ENCODE assay signal across 8 cellular contexts in genomic region chr18:812673-813404, GRCh38. TPM values are rescaled to one million over a fixed set of nuclear protein-coding genes. Genes with fewer than 3 reads are reported as not detected.
DNase-seq lines count a peak whose midpoint lies in the region; ATAC-seq and TF ChIP-seq lines count a peak whose summit lies in the region.

No MANE protein-coding gene starts in this region.

- DNase-seq in NCI-H1436 (lab: John Stamatoyannopoulos, UW), result peak; percentile 48
- DNase-seq in NCI-H1436 treated with DMSO at 0.1 percent for 48 hours (lab: John Stamatoyannopoulos, UW), result no peak
- peak; percentile 12 for DNase-seq in NCI-H526 treated with DMSO at 0.1 percent for 48 hours (lab: John Stamatoyannopoulos, UW)
- peak; percentile 93 for DNase-seq in activated CD8-positive, alpha-beta T cell treated with anti-CD3 and anti-CD28 coated beads for 36 hours
- DNase-seq in effector memory CD8-positive, alpha-beta T cell, result peak; percentile 62 to 80 (median 67)
- peak; percentile 91 for DNase-seq in mesenteric fat pad (ENCODE audit: low spot score)
- DNase-seq in stimulated activated CD8-positive, alpha-beta memory T cell treated with anti-CD3 and anti-CD28 coated beads, Interleukin-15, amount 100 ng/mL, for 48 hours (ENCODE audit: low read depth in 2 of 2), result peak; percentile 58 to 65

- ATAC-seq in HG02885 (IDR thresholded peaks at IDR 0.05; ENCODE audit: poor library complexity, unreplicated experiment), result peak; percentile 33
- peak; percentile 66 for ATAC-seq in activated CD8-positive, alpha-beta T cell treated with anti-CD3 and anti-CD28 coated beads for 36 hours
- peak; percentile 69 for ATAC-seq in effector memory CD8-positive, alpha-beta T cell (replicated peaks)

- peaks cover 2% of the 10 kb centered on the region for H3K27me3 Mint-ChIP-seq in activated CD8-positive, alpha-beta T cell treated with anti-CD3 and anti-CD28 coated beads for 36 hours
- H3K27me3 Mint-ChIP-seq in effector memory CD8-positive, alpha-beta T cell, result no peaks in the 10 kb centered on the region

- peaks cover 23% of the 10 kb centered on the region for H3K36me3 Mint-ChIP-seq in activated CD8-positive, alpha-beta T cell treated with anti-CD3 and anti-CD28 coated beads for 36 hours (ENCODE audit: low read depth)
- H3K36me3 Mint-ChIP-seq in effector memory CD8-positive, alpha-beta T cell (ENCODE audit: insufficient read depth), result peaks cover 27% of the 10 kb centered on the region

- no peak for TF ChIP-seq CTCF in activated CD8-positive, alpha-beta T cell treated with anti-CD3 and anti-CD28 coated beads for 36 hours (IDR thresholded peaks at IDR 0.05)

- H3K4me1 Mint-ChIP-seq in activated CD8-positive, alpha-beta T cell treated with anti-CD3 and anti-CD28 coated beads for 36 hours (ENCODE audit: low read depth), result peaks cover 63% of the 10 kb centered on the region
- H3K4me1 Mint-ChIP-seq in effector memory CD8-positive, alpha-beta T cell (ENCODE audit: low read depth in 2 of 2), result peaks cover 34 to 64% of the 10 kb centered on the region in 2 donors

- POLR2A ChIA-PET in activated CD8-positive, alpha-beta T cell treated with anti-CD3 and anti-CD28 coated beads for 36 hours (lab: Charles Lee), result interaction anchor here (0.5 to 3.8 kb wide), 10 partner anchors 11 to 155 kb away, joined by 3 to 32 read pairs (median 5); partner anchors contain the start of genes ENOSF1 and TYMS

- H3K27ac Mint-ChIP-seq in activated CD8-positive, alpha-beta T cell treated with anti-CD3 and anti-CD28 coated beads for 36 hours, result peak overlapping the region; percentile 100
- H3K27ac Mint-ChIP-seq in effector memory CD8-positive, alpha-beta T cell, result peak overlapping the region; percentile 93 to 97

- CTCF ChIA-PET in activated CD8-positive, alpha-beta T cell treated with anti-CD3 and anti-CD28 coated beads for 36 hours (lab: Charles Lee), result interaction anchor here (0.7 to 7.1 kb wide), 8 partner anchors 13 to 103 kb away, joined by 3 to 98 read pairs (median 4); partner anchors contain the start of gene ENOSF1

- H3K4me3 Mint-ChIP-seq in activated CD8-positive, alpha-beta T cell treated with anti-CD3 and anti-CD28 coated beads for 36 hours, result peak overlapping the region; percentile 84
- peak overlapping the region; percentile 85 to 94 for H3K4me3 Mint-ChIP-seq in effector memory CD8-positive, alpha-beta T cell

- intact Hi-C loops in activated CD8-positive, alpha-beta T cell treated with anti-CD3 and anti-CD28 coated beads for 36 hours (cut with micrococcal nuclease), result loop anchor here (2.0 to 5.0 kb wide), 3 partner anchors 18 to 96 kb away; no protein-coding TSS in a partner anchor

- H3K9me3 Mint-ChIP-seq in activated CD8-positive, alpha-beta T cell treated with anti-CD3 and anti-CD28 coated beads for 36 hours, result no peaks in the 10 kb centered on the region
- H3K9me3 Mint-ChIP-seq in effector memory CD8-positive, alpha-beta T cell, result no peaks in the 10 kb centered on the region

RNA-seq across cellular contexts. Expression of gene YES1, which starts 0.8 kb away (rescaled TPM):
- 10 to 100 TPM; 38.8 to 40.0 TPM for total RNA-seq in activated CD8-positive, alpha-beta T cell treated with anti-CD3 and anti-CD28 coated beads for 36 hours
- 54.3 TPM for total RNA-seq in mesenteric fat pad
